ENCODE assay signal across 3 cellular contexts in genomic region chr2:24088960-24089359, GRCh38. TPM values are rescaled to one million over a fixed set of nuclear protein-coding genes. Genes with fewer than 3 reads are reported as not detected.
"Had no signal": no experiment of that assay in that cellular context is flagged by ENCODE, and none has a peak within 500 bp of the region (broad histone marks: within the 10 kb centered on the region; RNA-seq: fewer than 3 reads in every experiment).

No MANE protein-coding gene starts in this region.

RNA-seq across cellular contexts. Expression of gene PFN4, which starts 34.2 kb away (rescaled TPM):
- total RNA-seq: gastrocnemius medialis, mononuclear cell, natural killer cell had no signal
